Comparison of ENCODE assay signal across 1 cellular context in genomic region chr1:221740941-221741363, GRCh38.
A peak's percentile ranks its signal among the peaks of the same experiment; 100 is the strongest.
TF ChIP-seq lines count a peak whose summit lies in the region.

No MANE protein-coding gene starts in this region.

TF ChIP-seq in GM12878, 131 proteins besides CTCF, POLR2A, EP300 and RAD21 (continued from another document):
- peak; percentile 20; the same call in 1 of the 2 replicates for TF ChIP-seq PKNOX1 (IDR thresholded peaks at IDR 0.05)
- TF ChIP-seq PAX8 (IDR thresholded peaks at IDR 0.05), result no peak
- TF ChIP-seq IRF4 (IDR thresholded peaks at IDR 0.05; ENCODE audit: low read depth, low read length), result no peak
- no peak for TF ChIP-seq RAD51 (IDR thresholded peaks at IDR 0.05)
- no peak for TF ChIP-seq FOS (IDR thresholded peaks at IDR 0.05; ENCODE audit: borderline replicate concordance, extremely low read depth, insufficient read length)
- no peak for TF ChIP-seq LARP7 (IDR thresholded peaks at IDR 0.05)
- no peak for TF ChIP-seq BMI1 (IDR thresholded peaks at IDR 0.05; ENCODE audit: borderline replicate concordance)
- TF ChIP-seq KLF5 (IDR thresholded peaks at IDR 0.05; ENCODE audit: partially characterized antibody), result no peak
- TF ChIP-seq MXI1 (IDR thresholded peaks at IDR 0.05; ENCODE audit: low read depth, low read length), result peak; percentile 10; the same call in 1 of the 2 replicates
- peak in 1 of 2 experiments; percentile 45; a peak in 1 of 4 replicates for TF ChIP-seq BHLHE40 (IDR thresholded peaks at IDR 0.05; ENCODE audit: borderline replicate concordance in 1 of 2, low read depth in 2 of 2, low read length in 1 of 2)
- no peak for TF ChIP-seq SREBF2 (IDR thresholded peaks at IDR 0.05; ENCODE audit: low read length)
- 0 out of 2 replicates have a peak, but pooled peaks have one; percentile 42 for TF ChIP-seq CHD1 (IDR thresholded peaks at IDR 0.05; ENCODE audit: low read depth, low read length)
- no peak for TF ChIP-seq SUZ12 (IDR thresholded peaks at IDR 0.05; ENCODE audit: unreplicated experiment)
- TF ChIP-seq NBN (IDR thresholded peaks at IDR 0.05), result 0 out of 2 replicates have a peak, but pooled peaks have one; percentile 11
- no peak for TF ChIP-seq POLR2AphosphoS2 (IDR thresholded peaks at IDR 0.05; ENCODE audit: low read depth, low read length)
